25 cellular contexts compared by ENCODE assay signal in genomic region chr1:44420535-44420934, GRCh38.
"Had no signal": no experiment of that assay in that cellular context is flagged by ENCODE, and none has a peak within 500 bp of the region (broad histone marks: within the 10 kb centered on the region; RNA-seq: fewer than 3 reads in every experiment).

No MANE protein-coding gene starts in this region.

- H3K27ac Mint-ChIP-seq: memory B cell; natural killer cell; stimulated activated memory B cell treated with anti-CD40 and anti-IgM and Interleukin-4, amounts not matched to agents 10 μg/mL and 1 μg/mL and 100 μg/mL, for 72 hours had no signal

- H3K4me3 ChIP-seq: gastrocnemius medialis, heart left ventricle, hepatocyte, lung, psoas muscle, skin epidermis, spleen, thoracic aorta, tibial nerve, upper lobe of right lung, uterus had no signal

- H3K79me2 ChIP-seq: hepatocyte had no signal

- H3K36me3 ChIP-seq: gastrocnemius medialis, heart left ventricle, spleen, thoracic aorta, tibial nerve, upper lobe of right lung, uterus had no signal

- DNase-seq: cortex of kidney; effector CD4-positive, alpha-beta T cell; foreskin fibroblast; gastrocnemius medialis; heart left ventricle; kidney; natural killer cell; nucleus accumbens; psoas muscle; right cardiac atrium; spleen; stimulated activated CD4-positive, alpha-beta T cell treated with anti-CD3 and anti-CD28 coated beads, Interleukin-4, amount 100 ng/mL, for 4 hours; stimulated activated naive CD8-positive, alpha-beta T cell treated with anti-CD3 and anti-CD28 coated beads, Interleukin-15, Interleukin-2, amounts not matched to agents 100 U/mL and 50 U/mL, for 24 hours; upper lobe of right lung; uterus had no signal

- H3K27ac ChIP-seq: epithelial cell of prostate, gastrocnemius medialis, heart left ventricle, hepatocyte, psoas muscle, spleen, thoracic aorta, upper lobe of right lung, uterus had no signal

- H3K4me3 Mint-ChIP-seq: memory B cell; natural killer cell; stimulated activated memory B cell treated with anti-CD40 and anti-IgM and Interleukin-4, amounts not matched to agents 10 μg/mL and 1 μg/mL and 100 μg/mL, for 72 hours had no signal

- H3K4me2 ChIP-seq: hepatocyte had no signal

- H2AFZ ChIP-seq: hepatocyte had no signal

- H3K9me3 ChIP-seq: gastrocnemius medialis, heart left ventricle, psoas muscle, spleen, thoracic aorta, tibial nerve, upper lobe of right lung, uterus had no signal

- H3K9me3 Mint-ChIP-seq: memory B cell; natural killer cell; stimulated activated memory B cell treated with anti-CD40 and anti-IgM and Interleukin-4, amounts not matched to agents 10 μg/mL and 1 μg/mL and 100 μg/mL, for 72 hours had no signal

- H3K36me3 Mint-ChIP-seq: memory B cell; natural killer cell; stimulated activated memory B cell treated with anti-CD40 and anti-IgM and Interleukin-4, amounts not matched to agents 10 μg/mL and 1 μg/mL and 100 μg/mL, for 72 hours had no signal

- FAIRE-seq: kidney had no signal

- ATAC-seq: esophagus mucosa; gastrocnemius medialis; heart left ventricle; left lobe of liver; natural killer cell; psoas muscle; right cardiac atrium; stimulated activated memory B cell treated with anti-CD40 and anti-IgM and Interleukin-4, amounts not matched to agents 10 μg/mL and 1 μg/mL and 100 μg/mL, for 72 hours; stimulated activated naive CD8-positive, alpha-beta T cell treated with anti-CD3 and anti-CD28 coated beads, Interleukin-15, Interleukin-2, amounts not matched to agents 100 U/mL and 50 U/mL, for 24 hours; upper lobe of right lung had no signal
